In the genomic region with DNA sequence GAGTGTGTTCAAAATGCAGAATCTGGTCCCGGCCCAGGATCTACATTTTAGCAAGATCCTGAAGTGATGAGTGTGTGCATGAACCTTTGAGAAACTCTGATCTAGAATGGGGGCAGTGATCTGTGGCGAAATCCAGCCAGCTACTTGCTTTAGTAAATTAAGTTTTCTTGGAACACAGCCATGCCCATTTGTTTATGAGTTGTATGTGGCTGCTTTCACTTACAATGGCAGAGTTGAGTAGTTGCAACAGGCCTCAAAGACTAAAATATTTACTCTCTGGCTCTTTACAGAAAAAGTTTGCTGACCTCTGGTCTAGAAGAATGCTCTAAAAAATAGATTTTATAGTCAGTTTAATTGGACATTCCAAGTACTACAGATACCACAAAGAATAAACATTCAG, we compare ENCODE assay signal across 19 cellular contexts.
A peak's percentile ranks its signal among the peaks of the same experiment; 100 is the strongest.
DNase-seq lines count a peak whose midpoint lies in the region; TF ChIP-seq lines count a peak whose summit lies in the region.
"Had no signal": no experiment of that assay in that cellular context is flagged by ENCODE, and none has a peak within 500 bp of the region (broad histone marks: within the 10 kb centered on the region; RNA-seq: fewer than 3 reads in every experiment).

No MANE protein-coding gene starts in this region.

- no peak overlapping the region for H3K9ac ChIP-seq in adipocyte (ENCODE audit: low read length)

- 70% methylated on average over 2 of the region's 2 CpGs for WGBS in hepatocyte (ENCODE audit: low lambda C conversion rate, missing lambda C conversion rate)
- 42 to 47% methylated on average over 2 of the region's 2 CpGs for WGBS in thyroid gland, 2 donors

- no peaks in the 10 kb centered on the region for H3K27me3 ChIP-seq in breast epithelium
- no peaks in the 10 kb centered on the region for H3K27me3 ChIP-seq in adipocyte (replicated peaks; ENCODE audit: control insufficient read depth, insufficient read depth, low read length)
- H3K27me3 ChIP-seq in hepatocyte: no peaks in the 10 kb centered on the region
- H3K27me3 ChIP-seq in thyroid gland: no peaks in the 10 kb centered on the region

- H3K9me3 Mint-ChIP-seq in MCF 10A (ENCODE audit: unreplicated experiment): no peaks in the 10 kb centered on the region

- H3K27ac ChIP-seq in breast epithelium (no peak overlapping the region), hepatocyte (peak overlapping the region; percentile 59), thyroid gland (peak overlapping the region; percentile 78 to 82 (median 79))

- no peaks in the 10 kb centered on the region for H3K27me3 Mint-ChIP-seq in MCF 10A (ENCODE audit: insufficient read depth, unreplicated experiment)
- H3K27me3 Mint-ChIP-seq: activated naive CD8-positive, alpha-beta T cell treated with anti-CD3 and anti-CD28 coated beads, Interleukin-2, amount 10 ng/mL, durations not matched to agents 7 days and 5 days had no signal

- no peak overlapping the region for H2AFZ ChIP-seq in hepatocyte

- no peak for TF ChIP-seq CTCF in MCF 10A (IDR thresholded peaks at IDR 0.05; ENCODE audit: unreplicated experiment)
- TF ChIP-seq CTCF in breast epithelium (IDR thresholded peaks at IDR 0.05): no peak
- no peak for TF ChIP-seq CTCF in hepatocyte (IDR thresholded peaks at IDR 0.05; ENCODE audit: poor library complexity)
- TF ChIP-seq CTCF in thyroid gland (IDR thresholded peaks at IDR 0.05): no peak

- H3K79me2 ChIP-seq in hepatocyte: no peaks in the 10 kb centered on the region

- TF ChIP-seq POLR2A in breast epithelium (IDR thresholded peaks at IDR 0.05) (no peak), thyroid gland (IDR thresholded peaks at IDR 0.05) (no peak)

- DNase-seq in MCF 10A (ENCODE audit: unreplicated experiment) (peak; percentile 42), breast epithelium (ENCODE audit: low spot score in 2 of 2) (no peak), adipocyte (ENCODE audit: low read depth) (peak; percentile 69), hepatocyte (ENCODE audit: low spot score) (peak; percentile 33), thyroid gland (peak; percentile 40 to 45), NCI-H187 treated with DMSO at 0.1 percent for 48 hours (lab: John Stamatoyannopoulos, UW) (no peak), RKO (ENCODE audit: low spot score) (no peak)
- no peak for DNase-seq in effector CD4-positive, alpha-beta T cell
- DNase-seq: activated CD4-positive, alpha-beta T cell treated with anti-CD3 and anti-CD28 coated beads for 48 hours; activated naive CD8-positive, alpha-beta T cell treated with anti-CD3 and anti-CD28 coated beads, Interleukin-2, amount 10 ng/mL, durations not matched to agents 7 days and 5 days; activated T-cell treated with anti-CD3 and anti-CD28 coated beads, Interleukin-2, amount 50 U/mL, for 1 hour; erythroblast; NCI-H1048; NCI-H510A; small intestine; stimulated activated naive CD8-positive, alpha-beta T cell treated with anti-CD3 and anti-CD28 coated beads, Interleukin-15, Interleukin-2, amounts not matched to agents 100 U/mL and 50 U/mL, for 24 hours had no signal

- H4K20me1 ChIP-seq in hepatocyte (ENCODE audit: insufficient read depth, poor library complexity, severe bottlenecking): no peaks in the 10 kb centered on the region

- no peaks in the 10 kb centered on the region for H3K9me2 ChIP-seq in hepatocyte (replicated peaks; ENCODE audit: insufficient read depth)

- H3K36me3 ChIP-seq in breast epithelium: no peaks in the 10 kb centered on the region
- no peaks in the 10 kb centered on the region for H3K36me3 ChIP-seq in adipocyte (ENCODE audit: control insufficient read depth, insufficient read depth, low read length, severe bottlenecking)
- H3K36me3 ChIP-seq in hepatocyte (replicated peaks; ENCODE audit: insufficient read depth, low read depth): no peaks in the 10 kb centered on the region
- H3K36me3 ChIP-seq in thyroid gland: no peaks in the 10 kb centered on the region

- POLR2A ChIA-PET in MCF 10A (lab: Yijun Ruan, JAX): no interaction called here

- H3K27ac Mint-ChIP-seq in MCF 10A (ENCODE audit: low read depth, unreplicated experiment): no peak overlapping the region
- H3K27ac Mint-ChIP-seq: activated naive CD8-positive, alpha-beta T cell treated with anti-CD3 and anti-CD28 coated beads, Interleukin-2, amount 10 ng/mL, durations not matched to agents 7 days and 5 days; T-helper 2 cell treated with Interferon-gamma antibody and Interleukin-4, amounts not matched to agents 5 μg/mL and 100 μg/mL, for 36 hours had no signal

- intact Hi-C loops in MCF 10A (cut with micrococcal nuclease) (no loop called here), breast epithelium (cut with DNase I; ENCODE audit: low total_unique reads) (no loop called here), thyroid gland (cut with DNase I) (no loop called here)

- H3K4me2 ChIP-seq in hepatocyte: no peak overlapping the region

- H3K4me1 Mint-ChIP-seq in MCF 10A (ENCODE audit: insufficient read depth, unreplicated experiment): no peaks in the 10 kb centered on the region
- H3K4me1 Mint-ChIP-seq: activated naive CD8-positive, alpha-beta T cell treated with anti-CD3 and anti-CD28 coated beads, Interleukin-2, amount 10 ng/mL, durations not matched to agents 7 days and 5 days had no signal

- H3K4me3 Mint-ChIP-seq in MCF 10A (ENCODE audit: unreplicated experiment): no peak overlapping the region
- H3K4me3 Mint-ChIP-seq: activated naive CD8-positive, alpha-beta T cell treated with anti-CD3 and anti-CD28 coated beads, Interleukin-2, amount 10 ng/mL, durations not matched to agents 7 days and 5 days; neural crest cell; T-helper 2 cell treated with Interferon-gamma antibody and Interleukin-4, amounts not matched to agents 5 μg/mL and 100 μg/mL, for 36 hours had no signal

- H3K4me3 ChIP-seq in breast epithelium: no peak overlapping the region
- H3K4me3 ChIP-seq in adipocyte (ENCODE audit: low read length): no peak overlapping the region
- H3K4me3 ChIP-seq in hepatocyte: no peak overlapping the region
- no peak overlapping the region for H3K4me3 ChIP-seq in thyroid gland (replicated peaks in 1 of 3)
- H3K4me3 ChIP-seq: lung had no signal

- CTCF ChIA-PET in MCF 10A (lab: Yijun Ruan, JAX): no interaction called here

- no peaks in the 10 kb centered on the region for H3K4me1 ChIP-seq in breast epithelium
- H3K4me1 ChIP-seq in adipocyte (ENCODE audit: control insufficient read depth, insufficient read depth, low read length): peaks cover 21% of the 10 kb centered on the region
- H3K4me1 ChIP-seq in hepatocyte (ENCODE audit: insufficient read depth): peaks cover 4% of the 10 kb centered on the region
- H3K4me1 ChIP-seq in thyroid gland: peaks cover 15 to 38% of the 10 kb centered on the region in 2 donors

- H3K36me3 Mint-ChIP-seq in MCF 10A (ENCODE audit: insufficient read depth, unreplicated experiment): no peaks in the 10 kb centered on the region
- H3K36me3 Mint-ChIP-seq: activated naive CD8-positive, alpha-beta T cell treated with anti-CD3 and anti-CD28 coated beads, Interleukin-2, amount 10 ng/mL, durations not matched to agents 7 days and 5 days had no signal

- H3K9me3 ChIP-seq in breast epithelium: no peaks in the 10 kb centered on the region
- peaks cover 4% of the 10 kb centered on the region for H3K9me3 ChIP-seq in adipocyte (ENCODE audit: control insufficient read depth, low read length)
- no peaks in the 10 kb centered on the region for H3K9me3 ChIP-seq in hepatocyte (ENCODE audit: low read depth)
- no peaks in the 10 kb centered on the region for H3K9me3 ChIP-seq in thyroid gland

- BruUV-seq in MCF 10A (replicated peaks; lab: Mats Ljungman, UMichigan): no TSS peak

Comparison
In these comparisons a context has a peak if more than half of its experiments do, and no peak if none do; other contexts are left out.
1. DNase-seq: peak in MCF 10A (single experiment), adipocyte (single experiment), hepatocyte (single experiment) and thyroid gland (2 of 2); none in breast epithelium (0 of 2), NCI-H187 treated with DMSO at 0.1 percent for 48 hours (single experiment), effector CD4-positive, alpha-beta T cell (single experiment) and RKO (single experiment).
2. H3K27ac ChIP-seq: peak in hepatocyte (single experiment) and thyroid gland (3 of 3); none in breast epithelium (0 of 2).